In genomic region chr2:54701029-54701428, GRCh38 we compare ENCODE assay signal across 2 cellular contexts.
TF ChIP-seq lines count a peak whose summit lies in the region.

No MANE protein-coding gene starts in this region.

TF ChIP-seq in HepG2, 621 proteins besides CTCF, POLR2A, EP300 and RAD21:
- TF ChIP-seq WIZ (CRISPR knock-in tag; IDR thresholded peaks at IDR 0.05) (no peak), ATF7 (IDR thresholded peaks at IDR 0.05) (peak; percentile 25; the same call in 1 of the 2 replicates), ATF7 (CRISPR knock-in tag; IDR thresholded peaks at IDR 0.05) (no peak), ZNF317 (CRISPR knock-in tag; IDR thresholded peaks at IDR 0.05) (no peak), NCOA5 (CRISPR knock-in tag; IDR thresholded peaks at IDR 0.05) (no peak)

TF ChIP-seq in IMR-90, 13 proteins besides CTCF, POLR2A, EP300 and RAD21:
- TF ChIP-seq MAFK (IDR thresholded peaks at IDR 0.05; ENCODE audit: low read depth, low read length) (no peak), CHD1 (IDR thresholded peaks at IDR 0.05; ENCODE audit: low read depth, low read length) (no peak), USF2 (IDR thresholded peaks at IDR 0.05; ENCODE audit: low read depth, low read length) (no peak), FOS (IDR thresholded peaks at IDR 0.05; ENCODE audit: low read depth, low read length) (0 out of 2 replicates have a peak, but pooled peaks have one; percentile 11), NFE2L2 (IDR thresholded peaks at IDR 0.05; ENCODE audit: low read depth, low read length) (0 out of 2 replicates have a peak, but pooled peaks have one; percentile 19), RCOR1 (IDR thresholded peaks at IDR 0.05; ENCODE audit: insufficient replicate concordance, low read length) (no peak), CEBPB (IDR thresholded peaks at IDR 0.05; ENCODE audit: low read depth, low read length) (peak; percentile 78; the same call in 1 of the 2 replicates), ELK1 (IDR thresholded peaks at IDR 0.05; ENCODE audit: borderline replicate concordance, low read depth, low read length) (no peak), MAZ (IDR thresholded peaks at IDR 0.05; ENCODE audit: borderline replicate concordance, low read depth, low read length) (no peak), RFX5 (IDR thresholded peaks at IDR 0.05; ENCODE audit: low read depth, low read length) (no peak), MXI1 (IDR thresholded peaks at IDR 0.05; ENCODE audit: borderline replicate concordance, low read depth, low read length) (no peak), SMC3 (IDR thresholded peaks at IDR 0.05; ENCODE audit: low read depth, low read length) (no peak), BHLHE40 (IDR thresholded peaks at IDR 0.05; ENCODE audit: low read depth, low read length) (no peak)
